12 cellular contexts compared by ENCODE assay signal in the genomic region with DNA sequence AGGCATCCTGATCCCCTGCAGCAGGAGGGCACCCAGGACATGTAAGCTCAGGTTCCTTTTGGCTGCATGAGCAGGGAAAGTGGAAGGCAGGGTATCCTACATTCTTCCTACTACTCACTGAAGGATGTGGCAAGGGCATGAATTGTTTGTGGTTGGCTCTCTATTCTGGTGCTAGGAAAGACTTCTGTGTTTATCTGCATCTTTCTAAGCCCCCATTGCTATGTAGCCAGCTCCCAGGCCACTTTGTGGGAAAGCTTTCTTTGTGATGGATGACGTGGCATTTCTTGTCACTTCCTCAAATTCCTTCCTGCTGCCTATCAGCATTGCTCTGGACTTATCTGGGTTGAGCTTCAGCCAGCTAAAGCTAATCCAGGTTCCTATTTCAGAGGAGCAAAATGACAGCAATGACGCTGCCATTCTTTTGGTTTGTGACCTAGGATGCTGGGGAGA. TPM values are rescaled to one million over a fixed set of nuclear protein-coding genes. Genes with fewer than 3 reads are reported as not detected.
DNase-seq lines count a peak whose midpoint lies in the region; ATAC-seq and TF ChIP-seq lines count a peak whose summit lies in the region.
"Had no signal": no experiment of that assay in that cellular context is flagged by ENCODE, and none has a peak within 500 bp of the region (broad histone marks: within the 10 kb centered on the region; RNA-seq: fewer than 3 reads in every experiment).

No MANE protein-coding gene starts in this region.

- no peaks in the 10 kb centered on the region for H3K27me3 ChIP-seq in upper lobe of left lung

- no peak overlapping the region for H3K4me3 Mint-ChIP-seq in WTC11
- no peak overlapping the region for H3K4me3 Mint-ChIP-seq in effector memory CD8-positive, alpha-beta T cell
- H3K4me3 Mint-ChIP-seq: naive thymus-derived CD8-positive, alpha-beta T cell had no signal

- H3K9me3 Mint-ChIP-seq in WTC11, result peaks cover 10% of the 10 kb centered on the region; the same call in 1 of the 2 replicates
- H3K9me3 Mint-ChIP-seq in effector memory CD8-positive, alpha-beta T cell, result peaks cover 4 to 10% of the 10 kb centered on the region in 2 donors

- peak in 1 of 4 donors; percentile 4 for TF ChIP-seq EP300 in upper lobe of left lung (IDR thresholded peaks at IDR 0.05)

- no peaks in the 10 kb centered on the region for H3K36me3 ChIP-seq in upper lobe of left lung

- H3K27ac ChIP-seq in upper lobe of left lung, result peak overlapping the region in 3 of 4 donors; percentile 4 to 65 (median 49)
- H3K27ac ChIP-seq: 22Rv1, RWPE1 had no signal

- TF ChIP-seq CTCF in WTC11 (IDR thresholded peaks at IDR 0.05) (no peak), upper lobe of left lung (IDR thresholded peaks at IDR 0.05) (no peak)

- DNase-seq in DMS53 (lab: John Stamatoyannopoulos, UW), result peak; percentile 3
- DNase-seq in DMS53 treated with DMSO at 0.1 percent for 48 hours (lab: John Stamatoyannopoulos, UW; ENCODE audit: unreplicated experiment), result no peak
- DNase-seq in WTC11 (ENCODE audit: low spot score), result no peak
- peak; percentile 36 for DNase-seq in iPS-NIHi11 (ENCODE audit: low spot score)
- no peak for DNase-seq in upper lobe of left lung
- no peak for DNase-seq in effector memory CD8-positive, alpha-beta T cell
- DNase-seq: erythroblast; naive thymus-derived CD8-positive, alpha-beta T cell had no signal

- 11 to 19% methylated on average over 2 of the region's 2 CpGs for WGBS in upper lobe of left lung, 2 donors

- TF ChIP-seq POLR2A in upper lobe of left lung (IDR thresholded peaks at IDR 0.05), result no peak

- peaks cover 10% of the 10 kb centered on the region for H3K4me1 Mint-ChIP-seq in WTC11
- no peaks in the 10 kb centered on the region for H3K4me1 Mint-ChIP-seq in effector memory CD8-positive, alpha-beta T cell (ENCODE audit: low read depth in 2 of 2)
- H3K4me1 Mint-ChIP-seq: naive thymus-derived CD8-positive, alpha-beta T cell had no signal

- POLR2A ChIA-PET in WTC11 (lab: Charles Lee), result interaction anchor here (0.9 kb wide), 1 partner anchor 25 kb away, joined by 4 read pairs; no protein-coding TSS in a partner anchor

- peaks cover 23 to 47% (median 38%) of the 10 kb centered on the region in 4 donors for H3K4me1 ChIP-seq in upper lobe of left lung

- peaks cover 3% of the 10 kb centered on the region; the same call in 1 of the 2 replicates for H3K27me3 Mint-ChIP-seq in WTC11 (ENCODE audit: low read depth)
- no peaks in the 10 kb centered on the region for H3K27me3 Mint-ChIP-seq in effector memory CD8-positive, alpha-beta T cell

- H3K36me3 Mint-ChIP-seq in WTC11, result no peaks in the 10 kb centered on the region
- no peaks in the 10 kb centered on the region for H3K36me3 Mint-ChIP-seq in effector memory CD8-positive, alpha-beta T cell (ENCODE audit: insufficient read depth)
- H3K36me3 Mint-ChIP-seq: naive thymus-derived CD8-positive, alpha-beta T cell had no signal

- CTCF ChIA-PET in WTC11 (lab: Charles Lee), result interaction anchor here (1.1 kb wide), 1 partner anchor 36 kb away, joined by 3 read pairs; no protein-coding TSS in a partner anchor

- no peaks in the 10 kb centered on the region for H3K9me3 ChIP-seq in upper lobe of left lung

- H3K27ac Mint-ChIP-seq in WTC11, result peak overlapping the region; percentile 50
- H3K27ac Mint-ChIP-seq in effector memory CD8-positive, alpha-beta T cell, result no peak overlapping the region
- H3K27ac Mint-ChIP-seq: naive thymus-derived CD8-positive, alpha-beta T cell had no signal

- H3K4me3 ChIP-seq in upper lobe of left lung, result no peak overlapping the region

- ATAC-seq in WTC11, result peak; percentile 89
- ATAC-seq in upper lobe of left lung (ENCODE audit: low FRiP score in 2 of 2), result no peak
- ATAC-seq in HG03442 (IDR thresholded peaks at IDR 0.05; ENCODE audit: unreplicated experiment), result no peak
- ATAC-seq in effector memory CD8-positive, alpha-beta T cell (replicated peaks), result no peak
- no peak for ATAC-seq in HG03378 (IDR thresholded peaks at IDR 0.05; ENCODE audit: unreplicated experiment)
- ATAC-seq: naive thymus-derived CD8-positive, alpha-beta T cell had no signal

TF ChIP-seq in WTC11, 78 proteins besides CTCF, POLR2A, EP300 and RAD21:
- TF ChIP-seq, protein P1, sequence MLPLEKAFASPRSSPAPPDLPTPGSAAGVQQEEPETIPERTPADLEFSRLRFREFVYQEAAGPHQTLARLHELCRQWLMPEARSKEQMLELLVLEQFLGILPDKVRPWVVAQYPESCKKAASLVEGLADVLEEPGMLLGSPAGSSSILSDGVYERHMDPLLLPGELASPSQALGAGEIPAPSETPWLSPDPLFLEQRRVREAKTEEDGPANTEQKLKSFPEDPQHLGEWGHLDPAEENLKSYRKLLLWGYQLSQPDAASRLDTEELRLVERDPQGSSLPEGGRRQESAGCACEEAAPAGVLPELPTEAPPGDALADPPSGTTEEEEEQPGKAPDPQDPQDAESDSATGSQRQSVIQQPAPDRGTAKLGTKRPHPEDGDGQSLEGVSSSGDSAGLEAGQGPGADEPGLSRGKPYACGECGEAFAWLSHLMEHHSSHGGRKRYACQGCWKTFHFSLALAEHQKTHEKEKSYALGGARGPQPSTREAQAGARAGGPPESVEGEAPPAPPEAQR (CRISPR knock-in tag; IDR thresholded peaks at IDR 0.05), result no peak
- TF ChIP-seq RORB (CRISPR knock-in tag; IDR thresholded peaks at IDR 0.05) (no peak), CREB1 (CRISPR knock-in tag; IDR thresholded peaks at IDR 0.05) (no peak), FOXP1 (CRISPR knock-in tag; IDR thresholded peaks at IDR 0.05; ENCODE audit: borderline replicate concordance) (no peak), ATF1 (CRISPR knock-in tag; IDR thresholded peaks at IDR 0.05) (no peak), ESRRA (CRISPR knock-in tag; IDR thresholded peaks at IDR 0.05; ENCODE audit: borderline replicate concordance) (no peak)
- TF ChIP-seq, protein P2, sequence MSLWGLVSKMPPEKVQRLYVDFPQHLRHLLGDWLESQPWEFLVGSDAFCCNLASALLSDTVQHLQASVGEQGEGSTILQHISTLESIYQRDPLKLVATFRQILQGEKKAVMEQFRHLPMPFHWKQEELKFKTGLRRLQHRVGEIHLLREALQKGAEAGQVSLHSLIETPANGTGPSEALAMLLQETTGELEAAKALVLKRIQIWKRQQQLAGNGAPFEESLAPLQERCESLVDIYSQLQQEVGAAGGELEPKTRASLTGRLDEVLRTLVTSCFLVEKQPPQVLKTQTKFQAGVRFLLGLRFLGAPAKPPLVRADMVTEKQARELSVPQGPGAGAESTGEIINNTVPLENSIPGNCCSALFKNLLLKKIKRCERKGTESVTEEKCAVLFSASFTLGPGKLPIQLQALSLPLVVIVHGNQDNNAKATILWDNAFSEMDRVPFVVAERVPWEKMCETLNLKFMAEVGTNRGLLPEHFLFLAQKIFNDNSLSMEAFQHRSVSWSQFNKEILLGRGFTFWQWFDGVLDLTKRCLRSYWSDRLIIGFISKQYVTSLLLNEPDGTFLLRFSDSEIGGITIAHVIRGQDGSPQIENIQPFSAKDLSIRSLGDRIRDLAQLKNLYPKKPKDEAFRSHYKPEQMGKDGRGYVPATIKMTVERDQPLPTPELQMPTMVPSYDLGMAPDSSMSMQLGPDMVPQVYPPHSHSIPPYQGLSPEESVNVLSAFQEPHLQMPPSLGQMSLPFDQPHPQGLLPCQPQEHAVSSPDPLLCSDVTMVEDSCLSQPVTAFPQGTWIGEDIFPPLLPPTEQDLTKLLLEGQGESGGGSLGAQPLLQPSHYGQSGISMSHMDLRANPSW (CRISPR knock-in tag; conservative IDR thresholded peaks at IDR 0.05; ENCODE audit: low read depth), result no peak
- TF ChIP-seq, protein P3, sequence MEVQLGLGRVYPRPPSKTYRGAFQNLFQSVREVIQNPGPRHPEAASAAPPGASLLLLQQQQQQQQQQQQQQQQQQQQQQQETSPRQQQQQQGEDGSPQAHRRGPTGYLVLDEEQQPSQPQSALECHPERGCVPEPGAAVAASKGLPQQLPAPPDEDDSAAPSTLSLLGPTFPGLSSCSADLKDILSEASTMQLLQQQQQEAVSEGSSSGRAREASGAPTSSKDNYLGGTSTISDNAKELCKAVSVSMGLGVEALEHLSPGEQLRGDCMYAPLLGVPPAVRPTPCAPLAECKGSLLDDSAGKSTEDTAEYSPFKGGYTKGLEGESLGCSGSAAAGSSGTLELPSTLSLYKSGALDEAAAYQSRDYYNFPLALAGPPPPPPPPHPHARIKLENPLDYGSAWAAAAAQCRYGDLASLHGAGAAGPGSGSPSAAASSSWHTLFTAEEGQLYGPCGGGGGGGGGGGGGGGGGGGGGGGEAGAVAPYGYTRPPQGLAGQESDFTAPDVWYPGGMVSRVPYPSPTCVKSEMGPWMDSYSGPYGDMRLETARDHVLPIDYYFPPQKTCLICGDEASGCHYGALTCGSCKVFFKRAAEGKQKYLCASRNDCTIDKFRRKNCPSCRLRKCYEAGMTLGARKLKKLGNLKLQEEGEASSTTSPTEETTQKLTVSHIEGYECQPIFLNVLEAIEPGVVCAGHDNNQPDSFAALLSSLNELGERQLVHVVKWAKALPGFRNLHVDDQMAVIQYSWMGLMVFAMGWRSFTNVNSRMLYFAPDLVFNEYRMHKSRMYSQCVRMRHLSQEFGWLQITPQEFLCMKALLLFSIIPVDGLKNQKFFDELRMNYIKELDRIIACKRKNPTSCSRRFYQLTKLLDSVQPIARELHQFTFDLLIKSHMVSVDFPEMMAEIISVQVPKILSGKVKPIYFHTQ (CRISPR knock-in tag; IDR thresholded peaks at IDR 0.05), result no peak
- TF ChIP-seq, protein P4, sequence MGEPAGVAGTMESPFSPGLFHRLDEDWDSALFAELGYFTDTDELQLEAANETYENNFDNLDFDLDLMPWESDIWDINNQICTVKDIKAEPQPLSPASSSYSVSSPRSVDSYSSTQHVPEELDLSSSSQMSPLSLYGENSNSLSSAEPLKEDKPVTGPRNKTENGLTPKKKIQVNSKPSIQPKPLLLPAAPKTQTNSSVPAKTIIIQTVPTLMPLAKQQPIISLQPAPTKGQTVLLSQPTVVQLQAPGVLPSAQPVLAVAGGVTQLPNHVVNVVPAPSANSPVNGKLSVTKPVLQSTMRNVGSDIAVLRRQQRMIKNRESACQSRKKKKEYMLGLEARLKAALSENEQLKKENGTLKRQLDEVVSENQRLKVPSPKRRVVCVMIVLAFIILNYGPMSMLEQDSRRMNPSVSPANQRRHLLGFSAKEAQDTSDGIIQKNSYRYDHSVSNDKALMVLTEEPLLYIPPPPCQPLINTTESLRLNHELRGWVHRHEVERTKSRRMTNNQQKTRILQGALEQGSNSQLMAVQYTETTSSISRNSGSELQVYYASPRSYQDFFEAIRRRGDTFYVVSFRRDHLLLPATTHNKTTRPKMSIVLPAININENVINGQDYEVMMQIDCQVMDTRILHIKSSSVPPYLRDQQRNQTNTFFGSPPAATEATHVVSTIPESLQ (CRISPR knock-in tag; IDR thresholded peaks at IDR 0.05), result no peak
TF ChIP-seq in WTC11: peak in this region for 0.

RNA-seq across cellular contexts. Expression of a gene that starts 46.2 kb away (rescaled TPM):
- total RNA-seq in WTC11 (2021) (0.30 to 0.48 TPM (median 0.39 TPM) in 3 replicates), upper lobe of left lung (10 to 100 TPM; 23.1 to 43.9 (median 30.0) TPM)
- total RNA-seq: naive thymus-derived CD8-positive, alpha-beta T cell had no signal

Comparison
In these comparisons a context has a peak if more than half of its experiments do, and no peak if none do; other contexts are left out.
1. DNase-seq: peak in DMS53 (single experiment) and iPS-NIHi11 (single experiment); none in DMS53 treated with DMSO at 0.1 percent for 48 hours (single experiment), WTC11 (single experiment), upper lobe of left lung (0 of 2) and effector memory CD8-positive, alpha-beta T cell (0 of 3).
2. RNA of a gene that starts 46.2 kb away (total RNA-seq): 23.1 to 43.9 TPM in upper lobe of left lung; 0.30 to 0.48 TPM in WTC11; every median in the first group is over 10 times any median in the second.